Comparison of ENCODE assay signal across 34 cellular contexts in genomic region chr20:58473818-58474425, GRCh38. TPM values are rescaled to one million over a fixed set of nuclear protein-coding genes. Genes with fewer than 3 reads are reported as not detected.
"Had no signal": no experiment of that assay in that cellular context is flagged by ENCODE, and none has a peak within 500 bp of the region (broad histone marks: within the 10 kb centered on the region; RNA-seq: fewer than 3 reads in every experiment).

No MANE protein-coding gene starts in this region.

- H3K9me3 ChIP-seq: colonic mucosa, gastrocnemius medialis had no signal

- ATAC-seq: activated CD8-positive, alpha-beta memory T cell treated with anti-CD3 and anti-CD28 coated beads, Interleukin-2, amount 10 ng/mL, durations not matched to agents 7 days and 5 days; activated CD8-positive, alpha-beta T cell treated with anti-CD3 and anti-CD28 coated beads, Interleukin-2, amount 10 ng/mL, durations not matched to agents 7 days and 5 days; activated naive CD8-positive, alpha-beta T cell treated with anti-CD3 and anti-CD28 coated beads, Interleukin-2, amount 50 U/mL, for 24 hours; foreskin keratinocyte; gastrocnemius medialis; heart right ventricle; WTC11 had no signal

- H3K27me3 ChIP-seq: adrenal gland, ascending aorta, breast epithelium, cardiac muscle cell, colonic mucosa, esophagus muscularis mucosa, foreskin keratinocyte, gastrocnemius medialis, heart right ventricle had no signal

- H3K4me1 Mint-ChIP-seq: activated CD8-positive, alpha-beta memory T cell treated with anti-CD3 and anti-CD28 coated beads, Interleukin-2, amount 10 ng/mL, durations not matched to agents 7 days and 5 days; activated naive CD4-positive, alpha-beta T cell treated with anti-CD3 and anti-CD28 coated beads, Interleukin-2, amount 50 U/mL, for 24 hours; activated naive CD8-positive, alpha-beta T cell treated with anti-CD3 and anti-CD28 coated beads for 36 hours; activated naive CD8-positive, alpha-beta T cell treated with anti-CD3 and anti-CD28 coated beads, Interleukin-2, amount 50 U/mL, for 24 hours; WTC11 had no signal

- H3K27ac Mint-ChIP-seq: activated CD4-positive, alpha-beta memory T cell treated with anti-CD3 and anti-CD28 coated beads for 36 hours; activated CD8-positive, alpha-beta memory T cell treated with anti-CD3 and anti-CD28 coated beads, Interleukin-2, amount 10 ng/mL, durations not matched to agents 7 days and 5 days; activated CD8-positive, alpha-beta T cell treated with anti-CD3 and anti-CD28 coated beads, Interleukin-2, amount 10 ng/mL, durations not matched to agents 7 days and 5 days; activated naive CD4-positive, alpha-beta T cell treated with anti-CD3 and anti-CD28 coated beads for 36 hours; activated naive CD4-positive, alpha-beta T cell treated with anti-CD3 and anti-CD28 coated beads, Interleukin-2, amount 50 U/mL, for 24 hours; activated naive CD8-positive, alpha-beta T cell treated with anti-CD3 and anti-CD28 coated beads for 36 hours; activated naive CD8-positive, alpha-beta T cell treated with anti-CD3 and anti-CD28 coated beads, Interleukin-2, amount 50 U/mL, for 24 hours; activated T-helper 1 cell treated with anti-CD3 and anti-CD28 coated beads, Interleukin-12 subunit alpha, Interleukin-12 subunit beta, Interleukin-2, Interleukin-4 antibody, amounts not matched to agents 30 ng/mL and 10 ng/mL and 1 ng/mL, durations not matched to agents 14 hours and 24 hours and 36 hours; activated T-helper 2 cell treated with anti-CD3 and anti-CD28 coated beads, Interferon-gamma antibody, Interleukin-2, Interleukin-4, amounts not matched to agents 10 μg/mL and 5 μg/mL and 100 μg/mL, durations not matched to agents 14 hours and 24 hours and 36 hours; WTC11 had no signal

- DNase-seq: activated CD4-positive, alpha-beta memory T cell treated with anti-CD3 and anti-CD28 coated beads for 36 hours; activated CD4-positive, alpha-beta T cell treated with anti-CD3 and anti-CD28 coated beads for 48 hours; activated CD8-positive, alpha-beta memory T cell treated with anti-CD3 and anti-CD28 coated beads, Interleukin-2, amount 10 ng/mL, durations not matched to agents 7 days and 5 days; activated CD8-positive, alpha-beta memory T cell treated with anti-CD3 and anti-CD28 coated beads, Interleukin-2, amount 50 U/mL, for 4 hours; activated CD8-positive, alpha-beta T cell treated with anti-CD3 and anti-CD28 coated beads, Interleukin-2, amount 10 ng/mL, durations not matched to agents 7 days and 5 days; activated effector memory CD4-positive, alpha-beta T cell treated with anti-CD3 and anti-CD28 coated beads, Interleukin-2, amount 50 U/mL, for 16 hours; activated naive CD4-positive, alpha-beta T cell treated with anti-CD3 and anti-CD28 coated beads for 36 hours; activated naive CD8-positive, alpha-beta T cell treated with anti-CD3 and anti-CD28 coated beads for 36 hours; activated naive CD8-positive, alpha-beta T cell treated with anti-CD3 and anti-CD28 coated beads, Interleukin-2, amount 50 U/mL, for 24 hours; activated T-cell treated with anti-CD3 and anti-CD28 coated beads, Interleukin-2, amount 50 U/mL, for 1 hour; activated T-cell treated with anti-CD3 and anti-CD28 coated beads, Interleukin-2, amount 50 U/mL, for 48 hours; central memory CD4-positive, alpha-beta T cell; cerebellar nuclear complex; colonic mucosa; effector memory CD4-positive, alpha-beta T cell; erythroblast; foreskin keratinocyte; gastrocnemius medialis; heart right ventricle; T-helper 2 cell had no signal

- H3K27ac ChIP-seq: adrenal gland, ascending aorta, breast epithelium, cardiac muscle cell, colonic mucosa, esophagus muscularis mucosa, foreskin keratinocyte, gastrocnemius medialis, heart right ventricle, VCaP had no signal

- H3K4me3 Mint-ChIP-seq: activated CD4-positive, alpha-beta memory T cell treated with anti-CD3 and anti-CD28 coated beads for 36 hours; activated CD8-positive, alpha-beta memory T cell treated with anti-CD3 and anti-CD28 coated beads, Interleukin-2, amount 10 ng/mL, durations not matched to agents 7 days and 5 days; activated CD8-positive, alpha-beta T cell treated with anti-CD3 and anti-CD28 coated beads, Interleukin-2, amount 10 ng/mL, durations not matched to agents 7 days and 5 days; activated naive CD4-positive, alpha-beta T cell treated with anti-CD3 and anti-CD28 coated beads for 36 hours; activated naive CD4-positive, alpha-beta T cell treated with anti-CD3 and anti-CD28 coated beads, Interleukin-2, amount 50 U/mL, for 24 hours; activated naive CD8-positive, alpha-beta T cell treated with anti-CD3 and anti-CD28 coated beads for 36 hours; activated naive CD8-positive, alpha-beta T cell treated with anti-CD3 and anti-CD28 coated beads, Interleukin-2, amount 50 U/mL, for 24 hours; activated T-helper 1 cell treated with anti-CD3 and anti-CD28 coated beads, Interleukin-12 subunit alpha, Interleukin-12 subunit beta, Interleukin-2, Interleukin-4 antibody, amounts not matched to agents 30 ng/mL and 10 ng/mL and 1 ng/mL, durations not matched to agents 14 hours and 24 hours and 36 hours; brain; WTC11 had no signal

- H3K36me3 ChIP-seq: adrenal gland, ascending aorta, breast epithelium, cardiac muscle cell, colonic mucosa, esophagus muscularis mucosa, gastrocnemius medialis, heart right ventricle had no signal

- H3K4me3 ChIP-seq: adrenal gland, ascending aorta, breast epithelium, cardiac muscle cell, colonic mucosa, esophagus muscularis mucosa, gastrocnemius medialis, heart right ventricle had no signal

- H3K27me3 Mint-ChIP-seq: activated CD4-positive, alpha-beta memory T cell treated with anti-CD3 and anti-CD28 coated beads for 36 hours; activated naive CD4-positive, alpha-beta T cell treated with anti-CD3 and anti-CD28 coated beads, Interleukin-2, amount 50 U/mL, for 24 hours; activated naive CD8-positive, alpha-beta T cell treated with anti-CD3 and anti-CD28 coated beads for 36 hours; activated naive CD8-positive, alpha-beta T cell treated with anti-CD3 and anti-CD28 coated beads, Interleukin-2, amount 50 U/mL, for 24 hours had no signal

- H3K4me1 ChIP-seq: adrenal gland, ascending aorta, breast epithelium, colonic mucosa, foreskin keratinocyte, gastrocnemius medialis had no signal

- H3K9me3 Mint-ChIP-seq: activated naive CD4-positive, alpha-beta T cell treated with anti-CD3 and anti-CD28 coated beads, Interleukin-2, amount 50 U/mL, for 24 hours; activated naive CD8-positive, alpha-beta T cell treated with anti-CD3 and anti-CD28 coated beads, Interleukin-2, amount 50 U/mL, for 24 hours; activated T-helper 2 cell treated with anti-CD3 and anti-CD28 coated beads, Interferon-gamma antibody, Interleukin-2, Interleukin-4, amounts not matched to agents 10 μg/mL and 5 μg/mL and 100 μg/mL, durations not matched to agents 14 hours and 24 hours and 36 hours had no signal

- H3K36me3 Mint-ChIP-seq: activated CD4-positive, alpha-beta memory T cell treated with anti-CD3 and anti-CD28 coated beads for 36 hours; activated CD8-positive, alpha-beta memory T cell treated with anti-CD3 and anti-CD28 coated beads, Interleukin-2, amount 10 ng/mL, durations not matched to agents 7 days and 5 days had no signal

RNA-seq across cellular contexts. Expression of gene APCDD1L, which starts 41.3 kb away (rescaled TPM):
- total RNA-seq: activated CD4-positive, alpha-beta memory T cell treated with anti-CD3 and anti-CD28 coated beads for 36 hours; activated CD8-positive, alpha-beta memory T cell treated with anti-CD3 and anti-CD28 coated beads for 36 hours; activated CD8-positive, alpha-beta memory T cell treated with anti-CD3 and anti-CD28 coated beads, Interleukin-2, amount 10 ng/mL, durations not matched to agents 7 days and 5 days; activated CD8-positive, alpha-beta T cell treated with anti-CD3 and anti-CD28 coated beads, Interleukin-2, amount 10 ng/mL, durations not matched to agents 7 days and 5 days; activated naive CD4-positive, alpha-beta T cell treated with anti-CD3 and anti-CD28 coated beads for 36 hours; activated naive CD8-positive, alpha-beta T cell treated with anti-CD3 and anti-CD28 coated beads for 36 hours; activated T-helper 1 cell treated with anti-CD3 and anti-CD28 coated beads, Interleukin-12 subunit alpha, Interleukin-12 subunit beta, Interleukin-2, Interleukin-4 antibody, amounts not matched to agents 30 ng/mL and 10 ng/mL and 1 ng/mL, durations not matched to agents 14 hours and 24 hours and 36 hours; activated T-helper 2 cell treated with anti-CD3 and anti-CD28 coated beads, Interferon-gamma antibody, Interleukin-2, Interleukin-4, amounts not matched to agents 10 μg/mL and 5 μg/mL and 100 μg/mL, durations not matched to agents 14 hours and 24 hours and 36 hours; dermis microvascular lymphatic vessel endothelial cell; T-helper 1 cell treated with Interleukin-12 subunit alpha and Interleukin-12 subunit beta and Interleukin-4 antibody, amounts not matched to agents 30 ng/mL and 1 ng/mL, for 36 hours had no signal
